9 cellular contexts compared by ENCODE assay signal in genomic region chr16:12802048-12802447, GRCh38. TPM values are rescaled to one million over a fixed set of nuclear protein-coding genes. Genes with fewer than 3 reads are reported as not detected.
DNase-seq lines count a peak whose midpoint lies in the region; ATAC-seq and TF ChIP-seq lines count a peak whose summit lies in the region.
"Had no signal": no experiment of that assay in that cellular context is flagged by ENCODE, and none has a peak within 500 bp of the region (broad histone marks: within the 10 kb centered on the region; RNA-seq: fewer than 3 reads in every experiment).

No MANE protein-coding gene starts in this region.

- TF ChIP-seq CTCF in AG10803 (conservative IDR thresholded peaks at IDR 0.05; ENCODE audit: low read length) (no peak), chondrocyte (IDR thresholded peaks at IDR 0.05) (no peak), natural killer cell (IDR thresholded peaks at IDR 0.05) (no peak), left lung (IDR thresholded peaks at IDR 0.05) (no peak)

- peak overlapping the region; percentile 13 for H3K4me3 ChIP-seq in AG10803 (ENCODE audit: low read length)
- H3K4me3 ChIP-seq in left lung: peak overlapping the region in 1 of 2 donors; percentile 65

- H3K27me3 Mint-ChIP-seq in IgD-negative memory B cell: no peaks in the 10 kb centered on the region
- H3K27me3 Mint-ChIP-seq in chondrocyte (ENCODE audit: low read depth): no peaks in the 10 kb centered on the region
- H3K27me3 Mint-ChIP-seq in natural killer cell (ENCODE audit: low read depth in 2 of 2): no peaks in the 10 kb centered on the region

- H3K36me3 ChIP-seq in left lung: no peaks in the 10 kb centered on the region

- H3K4me1 ChIP-seq in left lung: peaks cover 13 to 49% of the 10 kb centered on the region in 2 donors

- peak overlapping the region; percentile 86 to 96 (median 96) for H3K4me3 Mint-ChIP-seq in IgD-negative memory B cell
- peak overlapping the region; percentile 80 for H3K4me3 Mint-ChIP-seq in chondrocyte (ENCODE audit: unreplicated experiment)
- H3K4me3 Mint-ChIP-seq in natural killer cell: peak overlapping the region; percentile 90

- intact Hi-C loops in natural killer cell (cut with micrococcal nuclease): no loop called here
- intact Hi-C loops in left lung (cut with DNase I): no loop called here

- H3K9me3 Mint-ChIP-seq in IgD-negative memory B cell (no peaks in the 10 kb centered on the region), chondrocyte (ENCODE audit: low read depth) (no peaks in the 10 kb centered on the region), natural killer cell (no peaks in the 10 kb centered on the region)

- H3K36me3 Mint-ChIP-seq in IgD-negative memory B cell: peaks cover 3% of the 10 kb centered on the region
- no peaks in the 10 kb centered on the region for H3K36me3 Mint-ChIP-seq in chondrocyte (ENCODE audit: low read depth)
- H3K36me3 Mint-ChIP-seq in natural killer cell: no peaks in the 10 kb centered on the region

- no peaks in the 10 kb centered on the region for H3K9me3 ChIP-seq in left lung

- H3K27ac ChIP-seq in left lung: peak overlapping the region in 1 of 2 donors; percentile 94

- H3K27me3 ChIP-seq in left lung: no peaks in the 10 kb centered on the region

- H3K27ac Mint-ChIP-seq in IgD-negative memory B cell (peak overlapping the region in 2 of 3 donors; percentile 75 to 91), chondrocyte (ENCODE audit: unreplicated experiment) (peak overlapping the region; percentile 96), natural killer cell (peak overlapping the region; percentile 12 to 80)

- ATAC-seq in natural killer cell: no peak
- no peak for ATAC-seq in HG03139 (IDR thresholded peaks at IDR 0.05; ENCODE audit: unreplicated experiment)
- ATAC-seq in left lung: no peak
- no peak for ATAC-seq in GM19455 (IDR thresholded peaks at IDR 0.05; ENCODE audit: unreplicated experiment)

- peaks cover 22 to 25% (median 24%) of the 10 kb centered on the region in 3 donors for H3K4me1 Mint-ChIP-seq in IgD-negative memory B cell
- H3K4me1 Mint-ChIP-seq in chondrocyte (ENCODE audit: low read depth): peaks cover 55% of the 10 kb centered on the region
- H3K4me1 Mint-ChIP-seq in natural killer cell: peaks cover 19% of the 10 kb centered on the region in 2 donors

- DNase-seq in AG10803 (ENCODE audit: low read depth): no peak
- DNase-seq in chondrocyte (ENCODE audit: low spot score): no peak
- DNase-seq in natural killer cell: no peak
- DNase-seq in left lung: no peak
- no peak for DNase-seq in NCI-H1417 treated with DMSO at 0.1 percent for 48 hours (lab: John Stamatoyannopoulos, UW)
- DNase-seq: activated CD4-positive, CD25-positive, alpha-beta regulatory T cell treated with anti-CD3 and anti-CD28 coated beads, Interleukin-2, amount 50 U/mL, for 72 hours had no signal

RNA-seq across cellular contexts. Expression of gene CPPED1, which starts 1.6 kb away (rescaled TPM):
- 16.6 TPM for polyA plus RNA-seq in IgD-negative memory B cell
- total RNA-seq in chondrocyte: 15.3 to 18.6 TPM (median 18.1 TPM) in 3 replicates
- 10 to 100 TPM; 10.3 to 18.3 (median 16.4) TPM for total RNA-seq in natural killer cell
- total RNA-seq in left lung: 10 to 100 TPM; 18.7 to 33.3 TPM

Comparison
In these comparisons a context has a peak if more than half of its experiments do, and no peak if none do; other contexts are left out.
1. H3K27ac Mint-ChIP-seq: peak in every context shown above with its lines; median percentile 96 in chondrocyte; 83 in IgD-negative memory B cell; 46 in natural killer cell.